In genomic region chr1:39167632-39168209, GRCh38 we compare ENCODE assay signal across 13 cellular contexts. TPM values are rescaled to one million over a fixed set of nuclear protein-coding genes. Genes with fewer than 3 reads are reported as not detected.
A peak's percentile ranks its signal among the peaks of the same experiment; 100 is the strongest.
DNase-seq lines count a peak whose midpoint lies in the region; ATAC-seq, FAIRE-seq and TF ChIP-seq lines count a peak whose summit lies in the region.
"Had no signal": no experiment of that assay in that cellular context is flagged by ENCODE, and none has a peak within 500 bp of the region (broad histone marks: within the 10 kb centered on the region; RNA-seq: fewer than 3 reads in every experiment).

No MANE protein-coding gene starts in this region.

- TF ChIP-seq CTCF in left ventricle myocardium inferior (IDR thresholded peaks at IDR 0.05; ENCODE audit: borderline replicate concordance): no peak
- TF ChIP-seq CTCF in astrocyte (IDR thresholded peaks at IDR 0.05; ENCODE audit: insufficient read depth, low read depth, low read length): no peak
- no peak for TF ChIP-seq CTCF in transverse colon (IDR thresholded peaks at IDR 0.05)

- no peaks in the 10 kb centered on the region for H3K27me3 ChIP-seq in left ventricle myocardium inferior (ENCODE audit: low read depth)
- H3K27me3 ChIP-seq in astrocyte (ENCODE audit: insufficient read depth, low read length): no peaks in the 10 kb centered on the region
- H3K27me3 ChIP-seq in small intestine (ENCODE audit: control insufficient read depth in 2 of 2, insufficient read depth in 2 of 2, low read length in 2 of 2): no peaks in the 10 kb centered on the region
- H3K27me3 ChIP-seq in transverse colon: no peaks in the 10 kb centered on the region
- H3K27me3 ChIP-seq: MG63 had no signal

- no peak for FAIRE-seq in astrocyte (lab: Jason Lieb, UNC)
- no peak for FAIRE-seq in small intestine (lab: Jason Lieb, UNC)
- FAIRE-seq: endothelial cell of umbilical vein had no signal

- H3K4me3 ChIP-seq in left ventricle myocardium inferior (no peak overlapping the region), astrocyte (ENCODE audit: insufficient read depth, low read depth, low read length) (no peak overlapping the region), small intestine (ENCODE audit: low read depth in 1 of 2, low read length in 2 of 2) (no peak overlapping the region), transverse colon (no peak overlapping the region)
- H3K4me3 ChIP-seq: MG63, prostate gland had no signal

- H3K27me3 Mint-ChIP-seq in astrocyte (ENCODE audit: low read depth, unreplicated experiment): no peaks in the 10 kb centered on the region
- no peaks in the 10 kb centered on the region for H3K27me3 Mint-ChIP-seq in activated T-helper 17 cell treated with anti-CD3 and anti-CD28 coated beads, Interleukin-2, amount 50 U/mL, for 72 hours
- H3K27me3 Mint-ChIP-seq: T-helper 17 cell had no signal

- H3K27ac Mint-ChIP-seq in astrocyte (ENCODE audit: unreplicated experiment): peak overlapping the region; percentile 58
- H3K27ac Mint-ChIP-seq in activated T-helper 17 cell treated with anti-CD3 and anti-CD28 coated beads, Interleukin-2, amount 50 U/mL, for 72 hours: no peak overlapping the region
- H3K27ac Mint-ChIP-seq: T-helper 17 cell had no signal

- TF ChIP-seq POLR2A in transverse colon (IDR thresholded peaks at IDR 0.05): no peak

- H3K4me3 Mint-ChIP-seq in astrocyte (ENCODE audit: unreplicated experiment): no peak overlapping the region
- H3K4me3 Mint-ChIP-seq in activated T-helper 17 cell treated with anti-CD3 and anti-CD28 coated beads, Interleukin-2, amount 50 U/mL, for 72 hours: no peak overlapping the region
- H3K4me3 Mint-ChIP-seq: T-helper 17 cell had no signal

- intact Hi-C loops in left ventricle myocardium superior (cut with micrococcal nuclease) (no loop called here), left ventricle myocardium inferior (cut with micrococcal nuclease) (no loop called here), transverse colon (cut with DNase I; ENCODE audit: low total_unique reads) (no loop called here)

- H3K4me1 Mint-ChIP-seq in astrocyte (ENCODE audit: low read depth, unreplicated experiment): peaks cover 66% of the 10 kb centered on the region
- H3K4me1 Mint-ChIP-seq in activated T-helper 17 cell treated with anti-CD3 and anti-CD28 coated beads, Interleukin-2, amount 50 U/mL, for 72 hours: peaks cover 13% of the 10 kb centered on the region

- H3K4me1 ChIP-seq in left ventricle myocardium inferior: peaks cover 63% of the 10 kb centered on the region
- peaks cover 16% of the 10 kb centered on the region for H3K4me1 ChIP-seq in astrocyte (ENCODE audit: insufficient read depth, low read length)
- peaks cover 0 to 9% of the 10 kb centered on the region in 2 donors for H3K4me1 ChIP-seq in small intestine (ENCODE audit: control insufficient read depth in 2 of 2, insufficient read depth in 1 of 2, low read depth in 1 of 2, low read length in 1 of 2)
- H3K4me1 ChIP-seq in transverse colon: peaks cover 8 to 56% (median 22%) of the 10 kb centered on the region in 4 donors

- H3K27ac ChIP-seq in left ventricle myocardium inferior (replicated peaks): no peak overlapping the region
- H3K27ac ChIP-seq in astrocyte (ENCODE audit: low read depth, low read length): no peak overlapping the region
- H3K27ac ChIP-seq in small intestine (ENCODE audit: low read depth in 1 of 2, low read length in 1 of 2): no peak overlapping the region
- no peak overlapping the region for H3K27ac ChIP-seq in transverse colon
- H3K27ac ChIP-seq: prostate gland had no signal

- no peaks in the 10 kb centered on the region for H3K36me3 ChIP-seq in left ventricle myocardium inferior
- H3K36me3 ChIP-seq in astrocyte (ENCODE audit: insufficient read depth, low read length): peaks cover 2% of the 10 kb centered on the region
- no peaks in the 10 kb centered on the region for H3K36me3 ChIP-seq in small intestine (ENCODE audit: control insufficient read depth in 2 of 2, insufficient read depth in 2 of 2, low read length in 2 of 2)
- no peaks in the 10 kb centered on the region for H3K36me3 ChIP-seq in transverse colon
- H3K36me3 ChIP-seq: MG63, prostate gland had no signal

- peaks cover 80% of the 10 kb centered on the region for H4K20me1 ChIP-seq in astrocyte (ENCODE audit: insufficient read depth, low read length)

- peak overlapping the region; percentile 10 for H3K4me2 ChIP-seq in astrocyte (ENCODE audit: low read length)

- in situ Hi-C loops in transverse colon (cut with MboI; ENCODE audit: low pct_ligation_motif_present in 1 of 4, low pct_unique_long_range_greater_than_20kb in 1 of 4, low sequenced_read_pairs in 3 of 4): no loop called here

- peaks cover 3% of the 10 kb centered on the region for H3K36me3 Mint-ChIP-seq in astrocyte (ENCODE audit: low read depth, unreplicated experiment)
- H3K36me3 Mint-ChIP-seq in activated T-helper 17 cell treated with anti-CD3 and anti-CD28 coated beads, Interleukin-2, amount 50 U/mL, for 72 hours (ENCODE audit: low read depth): no peaks in the 10 kb centered on the region

- no peak overlapping the region for H2AFZ ChIP-seq in astrocyte (ENCODE audit: low read depth, low read length)

- no peak overlapping the region for H3K9ac ChIP-seq in astrocyte (ENCODE audit: low read length)

- no peaks in the 10 kb centered on the region for H3K9me3 Mint-ChIP-seq in astrocyte (ENCODE audit: unreplicated experiment)
- no peaks in the 10 kb centered on the region for H3K9me3 Mint-ChIP-seq in activated T-helper 17 cell treated with anti-CD3 and anti-CD28 coated beads, Interleukin-2, amount 50 U/mL, for 72 hours

- ATAC-seq in left ventricle myocardium superior: peak; percentile 17
- ATAC-seq in activated T-helper 17 cell treated with anti-CD3 and anti-CD28 coated beads, Interleukin-2, amount 50 U/mL, for 72 hours (replicated peaks): no peak
- no peak for ATAC-seq in HG03159 (IDR thresholded peaks at IDR 0.05; ENCODE audit: unreplicated experiment)
- ATAC-seq: T-helper 17 cell had no signal

- H3K79me2 ChIP-seq in astrocyte (ENCODE audit: insufficient read depth, low read length): peaks cover 95% of the 10 kb centered on the region

- no peak for TF ChIP-seq EP300 in transverse colon (IDR thresholded peaks at IDR 0.05; ENCODE audit: low read depth)

- DNase-seq in left ventricle myocardium superior (no peak), left ventricle myocardium inferior (no peak), astrocyte (ENCODE audit: low read depth) (peak; percentile 64), kidney tubule cell (ENCODE audit: low spot score) (peak; percentile 46), small intestine (no peak), transverse colon (no peak)
- DNase-seq: amniotic stem cell, MG63, T-helper 17 cell had no signal

- 80 to 85% (median 81%) methylated on average over 5 of the region's 5 CpGs for WGBS in small intestine, 3 donors
- 84% methylated on average over 5 of the region's 5 CpGs; no CpG with 5 or more reads in 1 of the 2 donors for WGBS in transverse colon (ENCODE audit: low coverage in 1 of 2), 2 donors

- H3K9me3 ChIP-seq in left ventricle myocardium inferior (replicated peaks) (no peaks in the 10 kb centered on the region), astrocyte (ENCODE audit: insufficient read depth, low read depth, low read length) (no peaks in the 10 kb centered on the region), small intestine (ENCODE audit: control insufficient read depth, low read depth) (no peaks in the 10 kb centered on the region), transverse colon (no peaks in the 10 kb centered on the region)
- H3K9me3 ChIP-seq: MG63, prostate gland had no signal

RNA-seq across cellular contexts. Expression of gene MACF1, which starts 36.8 kb away (rescaled TPM):
- total RNA-seq in left ventricle myocardium superior (239 TPM), left ventricle myocardium inferior (181 TPM), astrocyte (592 and 694 TPM in 2 replicates), transverse colon (100 to 1,000 TPM; 190 to 300 (median 254) TPM)
- total RNA-seq in activated T-helper 17 cell treated with anti-CD3 and anti-CD28 coated beads, Interleukin-2, amount 50 U/mL, for 72 hours: 100 to 1,000 TPM; 434 to 605 TPM
- 10 to 100 TPM; 18.1 to 47.8 (median 21.3) TPM for polyA plus RNA-seq in small intestine

Comparison
In these comparisons a context has a peak if more than half of its experiments do, and no peak if none do; other contexts are left out.
1. DNase-seq: peak in astrocyte (single experiment) and kidney tubule cell (single experiment); none in left ventricle myocardium superior (single experiment), left ventricle myocardium inferior (single experiment), small intestine (single experiment) and transverse colon (single experiment).